ENCODE assay signal across 19 cellular contexts in the genomic region with DNA sequence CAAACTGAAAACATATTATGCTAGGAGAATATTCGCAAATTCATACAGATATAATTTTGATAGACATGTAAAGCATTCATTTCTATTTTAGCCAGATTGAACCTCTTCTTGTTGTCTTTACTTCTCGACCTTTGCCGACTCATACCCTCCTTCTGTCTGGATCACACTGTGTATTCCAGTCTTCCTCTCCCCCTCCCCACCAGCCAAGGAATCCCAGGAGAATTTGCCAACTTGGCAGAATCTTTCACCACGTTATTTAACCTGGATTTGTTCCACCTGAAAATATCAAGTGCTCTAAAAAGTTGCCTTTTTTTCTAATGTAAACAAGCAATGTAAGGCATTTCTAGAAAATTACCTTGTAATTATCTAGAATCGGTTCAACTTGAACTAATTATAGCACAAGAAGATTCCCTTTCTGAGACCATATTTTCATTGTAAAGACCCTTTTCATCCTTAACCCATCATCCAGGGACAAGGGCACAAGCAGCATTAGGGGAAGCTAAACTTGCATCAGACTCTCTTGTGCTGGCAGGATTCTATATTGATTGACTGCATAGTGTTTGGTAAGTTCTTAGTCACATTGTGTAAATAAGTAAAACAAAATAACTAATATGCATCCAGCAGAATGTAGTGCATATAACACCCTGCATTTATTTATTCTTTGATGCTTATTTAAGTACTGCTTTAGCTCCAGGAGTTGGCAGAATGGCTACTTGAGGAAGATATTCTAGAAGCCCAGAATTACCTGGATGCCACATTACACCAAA.
"Had no signal": no experiment of that assay in that cellular context is flagged by ENCODE, and none has a peak within 500 bp of the region (broad histone marks: within the 10 kb centered on the region; RNA-seq: fewer than 3 reads in every experiment).

No MANE protein-coding gene starts in this region.

- H3K9me3 ChIP-seq: neutrophil, psoas muscle, right lobe of liver, suprapubic skin, thyroid gland had no signal

- DNase-seq: dermis blood vessel endothelial cell; erythroblast; foreskin keratinocyte; kidney glomerular epithelial cell; naive thymus-derived CD4-positive, alpha-beta T cell; nephron progenitor cell; psoas muscle; retina; right lobe of liver; stimulated activated CD4-positive, alpha-beta T cell treated with anti-CD3 and anti-CD28 coated beads, Interleukin-4, amount 100 ng/mL, for 1 hour; stimulated activated CD8-positive, alpha-beta memory T cell treated with anti-CD3 and anti-CD28 coated beads, Interleukin-4, amount 100 ng/mL, for 48 hours; stimulated activated naive CD8-positive, alpha-beta T cell treated with anti-CD3 and anti-CD28 coated beads, Interleukin-15, Interleukin-2, amounts not matched to agents 100 U/mL and 50 U/mL, for 24 hours; thyroid gland had no signal

- H3K36me3 ChIP-seq: neutrophil, right lobe of liver, suprapubic skin, thyroid gland had no signal

- H3K4me1 Mint-ChIP-seq: naive thymus-derived CD4-positive, alpha-beta T cell; nephron progenitor cell; stimulated activated effector memory CD8-positive, alpha-beta T cell treated with anti-CD3 and anti-CD28 coated beads, Interleukin-12 subunit alpha, Interleukin-12 subunit beta, amount 100 ng/mL, for 72 hours had no signal

- H3K27me3 Mint-ChIP-seq: naive thymus-derived CD4-positive, alpha-beta T cell; type B pancreatic cell had no signal

- H3K27ac Mint-ChIP-seq: naive thymus-derived CD4-positive, alpha-beta T cell; nephron progenitor cell; stimulated activated effector memory CD8-positive, alpha-beta T cell treated with anti-CD3 and anti-CD28 coated beads, Interleukin-12 subunit alpha, Interleukin-12 subunit beta, amount 100 ng/mL, for 72 hours; type B pancreatic cell had no signal

- H3K27ac ChIP-seq: foreskin keratinocyte, neutrophil, psoas muscle, right lobe of liver, suprapubic skin, thyroid gland had no signal

- ATAC-seq: foreskin keratinocyte; naive thymus-derived CD4-positive, alpha-beta T cell; psoas muscle; stimulated activated effector memory CD8-positive, alpha-beta T cell treated with anti-CD3 and anti-CD28 coated beads, Interleukin-12 subunit alpha, Interleukin-12 subunit beta, amount 100 ng/mL, for 72 hours; stimulated activated naive CD8-positive, alpha-beta T cell treated with anti-CD3 and anti-CD28 coated beads, Interleukin-15, Interleukin-2, amounts not matched to agents 100 U/mL and 50 U/mL, for 24 hours had no signal

- H3K36me3 Mint-ChIP-seq: naive thymus-derived CD4-positive, alpha-beta T cell; stimulated activated effector memory CD8-positive, alpha-beta T cell treated with anti-CD3 and anti-CD28 coated beads, Interleukin-12 subunit alpha, Interleukin-12 subunit beta, amount 100 ng/mL, for 72 hours; type B pancreatic cell had no signal

- H3K27me3 ChIP-seq: foreskin keratinocyte, neutrophil, right lobe of liver, suprapubic skin, thyroid gland had no signal

- H3K9me3 Mint-ChIP-seq: nephron progenitor cell had no signal

- FAIRE-seq: endothelial cell of umbilical vein, urothelium cell line had no signal

- H3K4me3 Mint-ChIP-seq: naive thymus-derived CD4-positive, alpha-beta T cell; nephron progenitor cell; stimulated activated effector memory CD8-positive, alpha-beta T cell treated with anti-CD3 and anti-CD28 coated beads, Interleukin-12 subunit alpha, Interleukin-12 subunit beta, amount 100 ng/mL, for 72 hours; type B pancreatic cell had no signal

- H3K4me1 ChIP-seq: foreskin keratinocyte, psoas muscle, right lobe of liver, suprapubic skin, thyroid gland had no signal

- H3K4me3 ChIP-seq: psoas muscle, right lobe of liver, suprapubic skin, thyroid gland had no signal
